In the genomic region with DNA sequence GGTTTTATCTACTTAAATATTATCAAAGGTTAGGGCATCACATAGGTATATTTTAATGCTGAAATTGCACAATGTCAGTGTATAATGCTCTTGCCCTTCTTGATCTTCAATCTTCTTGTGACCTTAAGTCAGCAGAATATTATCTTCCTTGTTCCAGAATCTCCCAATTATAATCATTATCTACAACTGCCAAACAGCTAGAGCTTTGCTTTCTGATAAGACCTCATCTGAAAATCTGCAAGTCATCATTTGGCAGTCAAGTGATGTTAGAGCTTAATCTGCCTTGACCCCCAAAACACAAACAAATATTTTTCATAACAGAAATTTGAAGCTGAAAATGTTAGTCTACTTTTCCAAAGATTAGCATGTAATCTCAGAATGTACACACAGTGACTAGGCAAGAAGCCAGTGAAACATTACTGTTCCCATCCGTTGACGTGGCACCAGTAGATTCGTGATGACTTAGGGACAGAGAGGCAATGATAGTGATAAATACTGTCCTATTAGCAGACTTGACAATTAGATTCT, we compare ENCODE assay signal across 1 cellular context.
TF ChIP-seq lines count a peak whose summit lies in the region.

No MANE protein-coding gene starts in this region.

TF ChIP-seq in K562, 482 proteins besides CTCF, POLR2A, EP300 and RAD21 (continued from another document and continues in another):
- TF ChIP-seq, protein P1, sequence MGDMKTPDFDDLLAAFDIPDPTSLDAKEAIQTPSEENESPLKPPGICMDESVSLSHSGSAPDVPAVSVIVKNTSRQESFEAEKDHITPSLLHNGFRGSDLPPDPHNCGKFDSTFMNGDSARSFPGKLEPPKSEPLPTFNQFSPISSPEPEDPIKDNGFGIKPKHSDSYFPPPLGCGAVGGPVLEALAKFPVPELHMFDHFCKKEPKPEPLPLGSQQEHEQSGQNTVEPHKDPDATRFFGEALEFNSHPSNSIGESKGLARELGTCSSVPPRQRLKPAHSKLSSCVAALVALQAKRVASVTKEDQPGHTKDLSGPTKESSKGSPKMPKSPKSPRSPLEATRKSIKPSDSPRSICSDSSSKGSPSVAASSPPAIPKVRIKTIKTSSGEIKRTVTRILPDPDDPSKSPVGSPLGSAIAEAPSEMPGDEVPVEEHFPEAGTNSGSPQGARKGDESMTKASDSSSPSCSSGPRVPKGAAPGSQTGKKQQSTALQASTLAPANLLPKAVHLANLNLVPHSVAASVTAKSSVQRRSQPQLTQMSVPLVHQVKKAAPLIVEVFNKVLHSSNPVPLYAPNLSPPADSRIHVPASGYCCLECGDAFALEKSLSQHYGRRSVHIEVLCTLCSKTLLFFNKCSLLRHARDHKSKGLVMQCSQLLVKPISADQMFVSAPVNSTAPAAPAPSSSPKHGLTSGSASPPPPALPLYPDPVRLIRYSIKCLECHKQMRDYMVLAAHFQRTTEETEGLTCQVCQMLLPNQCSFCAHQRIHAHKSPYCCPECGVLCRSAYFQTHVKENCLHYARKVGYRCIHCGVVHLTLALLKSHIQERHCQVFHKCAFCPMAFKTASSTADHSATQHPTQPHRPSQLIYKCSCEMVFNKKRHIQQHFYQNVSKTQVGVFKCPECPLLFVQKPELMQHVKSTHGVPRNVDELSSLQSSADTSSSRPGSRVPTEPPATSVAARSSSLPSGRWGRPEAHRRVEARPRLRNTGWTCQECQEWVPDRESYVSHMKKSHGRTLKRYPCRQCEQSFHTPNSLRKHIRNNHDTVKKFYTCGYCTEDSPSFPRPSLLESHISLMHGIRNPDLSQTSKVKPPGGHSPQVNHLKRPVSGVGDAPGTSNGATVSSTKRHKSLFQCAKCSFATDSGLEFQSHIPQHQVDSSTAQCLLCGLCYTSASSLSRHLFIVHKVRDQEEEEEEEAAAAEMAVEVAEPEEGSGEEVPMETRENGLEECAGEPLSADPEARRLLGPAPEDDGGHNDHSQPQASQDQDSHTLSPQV (IDR thresholded peaks at IDR 0.05): peak; percentile 61; the same call in 1 of the 2 replicates
- TF ChIP-seq ARNT (IDR thresholded peaks at IDR 0.05) (peak in 1 of 2 experiments; percentile 60; a peak in 1 of 4 replicates), ZNF79 (CRISPR knock-in tag; IDR thresholded peaks at IDR 0.05; ENCODE audit: low read depth) (0 out of 2 replicates have a peak, but pooled peaks have one; percentile 41), NEUROD1 (IDR thresholded peaks at IDR 0.05; ENCODE audit: borderline replicate concordance, low read depth, low read length, partially characterized antibody) (peak; percentile 37), SRSF3 (IDR thresholded peaks at IDR 0.05; ENCODE audit: insufficient read depth, low read length) (no peak), ZNF184 (CRISPR knock-in tag; IDR thresholded peaks at IDR 0.05) (no peak), PML (IDR thresholded peaks at IDR 0.05; ENCODE audit: low read length) (peak; percentile 90), LCOR (CRISPR knock-in tag; IDR thresholded peaks at IDR 0.05) (0 out of 2 replicates have a peak, but pooled peaks have one; percentile 52), CREB1 (IDR thresholded peaks at IDR 0.05) (no peak), CREB1 (CRISPR knock-in tag; IDR thresholded peaks at IDR 0.05) (peak; percentile 42; the same call in 1 of the 2 replicates), NR2C1 (IDR thresholded peaks at IDR 0.05) (peak; percentile 57), NR2C1 (tag; IDR thresholded peaks at IDR 0.05) (peak; percentile 85), KAT7 (CRISPR knock-in tag; IDR thresholded peaks at IDR 0.05; ENCODE audit: borderline replicate concordance) (peak; percentile 33; the same call in 1 of the 2 replicates), MYC (IDR thresholded peaks at IDR 0.05; ENCODE audit: low read depth, low read length) (no peak), MYC (CRISPR knock-in tag; IDR thresholded peaks at IDR 0.05; ENCODE audit: borderline replicate concordance, low read depth) (no peak), ZNF584 (CRISPR knock-in tag; IDR thresholded peaks at IDR 0.05; ENCODE audit: low read depth) (peak; percentile 41; the same call in 1 of the 2 replicates), TBL1XR1 (IDR thresholded peaks at IDR 0.05; ENCODE audit: low read length in 2 of 2) (peak in 1 of 2 experiments; percentile 84; a peak in 1 of 4 replicates), ZC3H11A (IDR thresholded peaks at IDR 0.05; ENCODE audit: low read depth, low read length) (0 out of 2 replicates have a peak, but pooled peaks have one; percentile 39), ARID1B (IDR thresholded peaks at IDR 0.05) (peak; percentile 95), CC2D1A (IDR thresholded peaks at IDR 0.05) (peak; percentile 22; the same call in 1 of the 2 replicates), ZNF76 (CRISPR knock-in tag; IDR thresholded peaks at IDR 0.05; ENCODE audit: borderline replicate concordance) (peak; percentile 71; the same call in 1 of the 2 replicates), ZNF41 (CRISPR knock-in tag; conservative IDR thresholded peaks at IDR 0.05) (0 out of 2 replicates have a peak, but pooled peaks have one; percentile 54), HDAC2 (IDR thresholded peaks at IDR 0.05) (peak; percentile 99), ZNF444 (CRISPR knock-in tag; IDR thresholded peaks at IDR 0.05) (peak; percentile 58; the same call in 1 of the 2 replicates), ZBTB1 (CRISPR knock-in tag; IDR thresholded peaks at IDR 0.05; ENCODE audit: borderline replicate concordance, low read depth) (no peak), ZNF324 (CRISPR knock-in tag; IDR thresholded peaks at IDR 0.05) (no peak), GABPB1 (CRISPR knock-in tag; IDR thresholded peaks at IDR 0.05) (no peak), CCNT2 (IDR thresholded peaks at IDR 0.05; ENCODE audit: borderline replicate concordance, extremely low read depth, insufficient read length, low read depth, low read length) (peak; percentile 55), CEBPB (tag; IDR thresholded peaks at IDR 0.05) (peak; percentile 88), C11orf30 (IDR thresholded peaks at IDR 0.05; ENCODE audit: low read depth) (peak; percentile 98)
- TF ChIP-seq, protein P2, sequence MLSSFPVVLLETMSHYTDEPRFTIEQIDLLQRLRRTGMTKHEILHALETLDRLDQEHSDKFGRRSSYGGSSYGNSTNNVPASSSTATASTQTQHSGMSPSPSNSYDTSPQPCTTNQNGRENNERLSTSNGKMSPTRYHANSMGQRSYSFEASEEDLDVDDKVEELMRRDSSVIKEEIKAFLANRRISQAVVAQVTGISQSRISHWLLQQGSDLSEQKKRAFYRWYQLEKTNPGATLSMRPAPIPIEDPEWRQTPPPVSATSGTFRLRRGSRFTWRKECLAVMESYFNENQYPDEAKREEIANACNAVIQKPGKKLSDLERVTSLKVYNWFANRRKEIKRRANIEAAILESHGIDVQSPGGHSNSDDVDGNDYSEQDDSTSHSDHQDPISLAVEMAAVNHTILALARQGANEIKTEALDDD (IDR thresholded peaks at IDR 0.05): peak; percentile 65; the same call in 1 of the 2 replicates
- TF ChIP-seq, protein P3, sequence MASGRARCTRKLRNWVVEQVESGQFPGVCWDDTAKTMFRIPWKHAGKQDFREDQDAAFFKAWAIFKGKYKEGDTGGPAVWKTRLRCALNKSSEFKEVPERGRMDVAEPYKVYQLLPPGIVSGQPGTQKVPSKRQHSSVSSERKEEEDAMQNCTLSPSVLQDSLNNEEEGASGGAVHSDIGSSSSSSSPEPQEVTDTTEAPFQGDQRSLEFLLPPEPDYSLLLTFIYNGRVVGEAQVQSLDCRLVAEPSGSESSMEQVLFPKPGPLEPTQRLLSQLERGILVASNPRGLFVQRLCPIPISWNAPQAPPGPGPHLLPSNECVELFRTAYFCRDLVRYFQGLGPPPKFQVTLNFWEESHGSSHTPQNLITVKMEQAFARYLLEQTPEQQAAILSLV (tag; IDR thresholded peaks at IDR 0.05): peak; percentile 72; the same call in 1 of the 2 replicates
- TF ChIP-seq, protein P4, sequence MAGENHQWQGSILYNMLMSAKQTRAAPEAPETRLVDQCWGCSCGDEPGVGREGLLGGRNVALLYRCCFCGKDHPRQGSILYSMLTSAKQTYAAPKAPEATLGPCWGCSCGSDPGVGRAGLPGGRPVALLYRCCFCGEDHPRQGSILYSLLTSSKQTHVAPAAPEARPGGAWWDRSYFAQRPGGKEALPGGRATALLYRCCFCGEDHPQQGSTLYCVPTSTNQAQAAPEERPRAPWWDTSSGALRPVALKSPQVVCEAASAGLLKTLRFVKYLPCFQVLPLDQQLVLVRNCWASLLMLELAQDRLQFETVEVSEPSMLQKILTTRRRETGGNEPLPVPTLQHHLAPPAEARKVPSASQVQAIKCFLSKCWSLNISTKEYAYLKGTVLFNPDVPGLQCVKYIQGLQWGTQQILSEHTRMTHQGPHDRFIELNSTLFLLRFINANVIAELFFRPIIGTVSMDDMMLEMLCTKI (IDR thresholded peaks at IDR 0.05; ENCODE audit: partially characterized antibody): no peak
- TF ChIP-seq, protein P5, sequence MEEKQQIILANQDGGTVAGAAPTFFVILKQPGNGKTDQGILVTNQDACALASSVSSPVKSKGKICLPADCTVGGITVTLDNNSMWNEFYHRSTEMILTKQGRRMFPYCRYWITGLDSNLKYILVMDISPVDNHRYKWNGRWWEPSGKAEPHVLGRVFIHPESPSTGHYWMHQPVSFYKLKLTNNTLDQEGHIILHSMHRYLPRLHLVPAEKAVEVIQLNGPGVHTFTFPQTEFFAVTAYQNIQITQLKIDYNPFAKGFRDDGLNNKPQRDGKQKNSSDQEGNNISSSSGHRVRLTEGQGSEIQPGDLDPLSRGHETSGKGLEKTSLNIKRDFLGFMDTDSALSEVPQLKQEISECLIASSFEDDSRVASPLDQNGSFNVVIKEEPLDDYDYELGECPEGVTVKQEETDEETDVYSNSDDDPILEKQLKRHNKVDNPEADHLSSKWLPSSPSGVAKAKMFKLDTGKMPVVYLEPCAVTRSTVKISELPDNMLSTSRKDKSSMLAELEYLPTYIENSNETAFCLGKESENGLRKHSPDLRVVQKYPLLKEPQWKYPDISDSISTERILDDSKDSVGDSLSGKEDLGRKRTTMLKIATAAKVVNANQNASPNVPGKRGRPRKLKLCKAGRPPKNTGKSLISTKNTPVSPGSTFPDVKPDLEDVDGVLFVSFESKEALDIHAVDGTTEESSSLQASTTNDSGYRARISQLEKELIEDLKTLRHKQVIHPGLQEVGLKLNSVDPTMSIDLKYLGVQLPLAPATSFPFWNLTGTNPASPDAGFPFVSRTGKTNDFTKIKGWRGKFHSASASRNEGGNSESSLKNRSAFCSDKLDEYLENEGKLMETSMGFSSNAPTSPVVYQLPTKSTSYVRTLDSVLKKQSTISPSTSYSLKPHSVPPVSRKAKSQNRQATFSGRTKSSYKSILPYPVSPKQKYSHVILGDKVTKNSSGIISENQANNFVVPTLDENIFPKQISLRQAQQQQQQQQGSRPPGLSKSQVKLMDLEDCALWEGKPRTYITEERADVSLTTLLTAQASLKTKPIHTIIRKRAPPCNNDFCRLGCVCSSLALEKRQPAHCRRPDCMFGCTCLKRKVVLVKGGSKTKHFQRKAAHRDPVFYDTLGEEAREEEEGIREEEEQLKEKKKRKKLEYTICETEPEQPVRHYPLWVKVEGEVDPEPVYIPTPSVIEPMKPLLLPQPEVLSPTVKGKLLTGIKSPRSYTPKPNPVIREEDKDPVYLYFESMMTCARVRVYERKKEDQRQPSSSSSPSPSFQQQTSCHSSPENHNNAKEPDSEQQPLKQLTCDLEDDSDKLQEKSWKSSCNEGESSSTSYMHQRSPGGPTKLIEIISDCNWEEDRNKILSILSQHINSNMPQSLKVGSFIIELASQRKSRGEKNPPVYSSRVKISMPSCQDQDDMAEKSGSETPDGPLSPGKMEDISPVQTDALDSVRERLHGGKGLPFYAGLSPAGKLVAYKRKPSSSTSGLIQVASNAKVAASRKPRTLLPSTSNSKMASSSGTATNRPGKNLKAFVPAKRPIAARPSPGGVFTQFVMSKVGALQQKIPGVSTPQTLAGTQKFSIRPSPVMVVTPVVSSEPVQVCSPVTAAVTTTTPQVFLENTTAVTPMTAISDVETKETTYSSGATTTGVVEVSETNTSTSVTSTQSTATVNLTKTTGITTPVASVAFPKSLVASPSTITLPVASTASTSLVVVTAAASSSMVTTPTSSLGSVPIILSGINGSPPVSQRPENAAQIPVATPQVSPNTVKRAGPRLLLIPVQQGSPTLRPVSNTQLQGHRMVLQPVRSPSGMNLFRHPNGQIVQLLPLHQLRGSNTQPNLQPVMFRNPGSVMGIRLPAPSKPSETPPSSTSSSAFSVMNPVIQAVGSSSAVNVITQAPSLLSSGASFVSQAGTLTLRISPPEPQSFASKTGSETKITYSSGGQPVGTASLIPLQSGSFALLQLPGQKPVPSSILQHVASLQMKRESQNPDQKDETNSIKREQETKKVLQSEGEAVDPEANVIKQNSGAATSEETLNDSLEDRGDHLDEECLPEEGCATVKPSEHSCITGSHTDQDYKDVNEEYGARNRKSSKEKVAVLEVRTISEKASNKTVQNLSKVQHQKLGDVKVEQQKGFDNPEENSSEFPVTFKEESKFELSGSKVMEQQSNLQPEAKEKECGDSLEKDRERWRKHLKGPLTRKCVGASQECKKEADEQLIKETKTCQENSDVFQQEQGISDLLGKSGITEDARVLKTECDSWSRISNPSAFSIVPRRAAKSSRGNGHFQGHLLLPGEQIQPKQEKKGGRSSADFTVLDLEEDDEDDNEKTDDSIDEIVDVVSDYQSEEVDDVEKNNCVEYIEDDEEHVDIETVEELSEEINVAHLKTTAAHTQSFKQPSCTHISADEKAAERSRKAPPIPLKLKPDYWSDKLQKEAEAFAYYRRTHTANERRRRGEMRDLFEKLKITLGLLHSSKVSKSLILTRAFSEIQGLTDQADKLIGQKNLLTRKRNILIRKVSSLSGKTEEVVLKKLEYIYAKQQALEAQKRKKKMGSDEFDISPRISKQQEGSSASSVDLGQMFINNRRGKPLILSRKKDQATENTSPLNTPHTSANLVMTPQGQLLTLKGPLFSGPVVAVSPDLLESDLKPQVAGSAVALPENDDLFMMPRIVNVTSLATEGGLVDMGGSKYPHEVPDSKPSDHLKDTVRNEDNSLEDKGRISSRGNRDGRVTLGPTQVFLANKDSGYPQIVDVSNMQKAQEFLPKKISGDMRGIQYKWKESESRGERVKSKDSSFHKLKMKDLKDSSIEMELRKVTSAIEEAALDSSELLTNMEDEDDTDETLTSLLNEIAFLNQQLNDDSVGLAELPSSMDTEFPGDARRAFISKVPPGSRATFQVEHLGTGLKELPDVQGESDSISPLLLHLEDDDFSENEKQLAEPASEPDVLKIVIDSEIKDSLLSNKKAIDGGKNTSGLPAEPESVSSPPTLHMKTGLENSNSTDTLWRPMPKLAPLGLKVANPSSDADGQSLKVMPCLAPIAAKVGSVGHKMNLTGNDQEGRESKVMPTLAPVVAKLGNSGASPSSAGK (IDR thresholded peaks at IDR 0.05): peak; percentile 21; the same call in 1 of the 2 replicates
- TF ChIP-seq, protein P6, sequence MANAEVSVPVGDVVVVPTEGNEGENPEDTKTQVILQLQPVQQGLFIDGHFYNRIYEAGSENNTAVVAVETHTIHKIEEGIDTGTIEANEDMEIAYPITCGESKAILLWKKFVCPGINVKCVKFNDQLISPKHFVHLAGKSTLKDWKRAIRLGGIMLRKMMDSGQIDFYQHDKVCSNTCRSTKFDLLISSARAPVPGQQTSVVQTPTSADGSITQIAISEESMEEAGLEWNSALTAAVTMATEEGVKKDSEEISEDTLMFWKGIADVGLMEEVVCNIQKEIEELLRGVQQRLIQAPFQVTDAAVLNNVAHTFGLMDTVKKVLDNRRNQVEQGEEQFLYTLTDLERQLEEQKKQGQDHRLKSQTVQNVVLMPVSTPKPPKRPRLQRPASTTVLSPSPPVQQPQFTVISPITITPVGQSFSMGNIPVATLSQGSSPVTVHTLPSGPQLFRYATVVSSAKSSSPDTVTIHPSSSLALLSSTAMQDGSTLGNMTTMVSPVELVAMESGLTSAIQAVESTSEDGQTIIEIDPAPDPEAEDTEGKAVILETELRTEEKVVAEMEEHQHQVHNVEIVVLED (CRISPR knock-in tag; IDR thresholded peaks at IDR 0.05): no peak; the same call in 1 of the 2 replicates
